9 cellular contexts compared by ENCODE assay signal in the genomic region with DNA sequence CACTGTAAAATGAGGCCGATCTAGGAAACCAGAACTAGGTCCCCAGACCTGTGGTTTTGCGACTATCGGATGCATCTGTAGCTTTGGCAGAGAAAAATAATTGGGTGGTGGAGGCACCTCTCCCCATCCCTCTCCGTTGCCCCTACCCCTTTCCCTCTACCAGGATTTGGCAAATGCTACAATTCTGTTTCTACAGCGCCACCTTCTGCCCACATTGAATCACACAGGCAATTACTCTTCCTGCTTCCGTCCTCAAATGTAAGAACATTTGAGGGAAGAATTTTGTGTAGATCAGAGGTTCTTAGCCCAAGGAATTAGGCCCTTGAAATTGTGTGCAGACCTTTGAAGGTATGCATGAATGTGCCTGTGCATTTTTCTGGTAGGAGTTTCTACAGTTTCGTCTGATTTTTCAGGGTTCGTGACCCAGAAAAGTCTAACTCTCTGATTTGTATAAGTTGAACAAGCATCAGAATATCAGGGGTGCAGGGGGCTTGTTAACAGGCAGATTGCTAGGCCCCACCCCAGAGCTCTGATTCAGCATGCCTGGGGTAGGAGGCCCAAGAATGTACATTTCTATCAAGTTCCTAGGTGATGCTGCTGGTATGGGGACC. TPM values are rescaled to one million over a fixed set of nuclear protein-coding genes. Genes with fewer than 3 reads are reported as not detected.
A peak's percentile ranks its signal among the peaks of the same experiment; 100 is the strongest.
DNase-seq lines count a peak whose midpoint lies in the region; ATAC-seq, FAIRE-seq and TF ChIP-seq lines count a peak whose summit lies in the region.
"Had no signal": no experiment of that assay in that cellular context is flagged by ENCODE, and none has a peak within 500 bp of the region (broad histone marks: within the 10 kb centered on the region; RNA-seq: fewer than 3 reads in every experiment).

No MANE protein-coding gene starts in this region.

- peak overlapping the region; percentile 19; the same call in 1 of the 2 replicates for H3K4me2 ChIP-seq in MM.1S (ENCODE audit: low read depth, low read length)
- peak overlapping the region; percentile 69 for H3K4me2 ChIP-seq in astrocyte (ENCODE audit: low read length)

- H3K36me3 Mint-ChIP-seq in astrocyte (ENCODE audit: low read depth, unreplicated experiment), result peaks cover under 1% of the 10 kb centered on the region

- no peak overlapping the region for H3K27ac ChIP-seq in MM.1S (ENCODE audit: low read length)
- H3K27ac ChIP-seq in astrocyte (ENCODE audit: low read depth, low read length), result no peak overlapping the region
- no peak overlapping the region for H3K27ac ChIP-seq in iPS DF 6.9 (ENCODE audit: low read length)

- H4K20me1 ChIP-seq in MM.1S (ENCODE audit: insufficient read depth, low read length) (no peaks in the 10 kb centered on the region), astrocyte (ENCODE audit: insufficient read depth, low read length) (no peaks in the 10 kb centered on the region)

- H3K27me3 Mint-ChIP-seq in astrocyte (ENCODE audit: low read depth, unreplicated experiment), result peaks cover 27% of the 10 kb centered on the region

- WGBS in iPS DF 6.9 (ENCODE audit: insufficient coverage, insufficient read length), result no CpG with 5 or more reads among the region's 8 CpGs

- H3K4me1 ChIP-seq in MM.1S (ENCODE audit: low read length) (no peaks in the 10 kb centered on the region), astrocyte (ENCODE audit: insufficient read depth, low read length) (peaks cover 15% of the 10 kb centered on the region), iPS DF 6.9 (ENCODE audit: control insufficient read depth, insufficient read depth, low read length) (0 out of 2 replicates have a peak, but pooled peaks cover 4% of the 10 kb centered on the region)

- H3K9ac ChIP-seq in MM.1S (ENCODE audit: low read length) (no peak overlapping the region), astrocyte (ENCODE audit: low read length) (no peak overlapping the region)

- H3K36me3 ChIP-seq in MM.1S (replicated peaks; ENCODE audit: insufficient read depth, low read length) (no peaks in the 10 kb centered on the region), astrocyte (ENCODE audit: insufficient read depth, low read length) (no peaks in the 10 kb centered on the region), iPS DF 6.9 (ENCODE audit: control insufficient read depth, insufficient read depth, low read length) (no peaks in the 10 kb centered on the region)

- H2AFZ ChIP-seq in MM.1S (ENCODE audit: low read length) (no peak overlapping the region), astrocyte (ENCODE audit: low read depth, low read length) (no peak overlapping the region)

- no peaks in the 10 kb centered on the region for H3K9me3 ChIP-seq in MM.1S (replicated peaks; ENCODE audit: insufficient read depth, low read length)
- H3K9me3 ChIP-seq in astrocyte (ENCODE audit: insufficient read depth, low read depth, low read length), result no peaks in the 10 kb centered on the region
- H3K9me3 ChIP-seq in iPS DF 6.9 (ENCODE audit: control insufficient read depth, insufficient read depth, low read length), result no peaks in the 10 kb centered on the region

- TF ChIP-seq CTCF in MM.1S (IDR thresholded peaks at IDR 0.05; ENCODE audit: low read length) (peak; percentile 87), astrocyte (IDR thresholded peaks at IDR 0.05; ENCODE audit: insufficient read depth, low read depth, low read length) (peak; percentile 88)

- H3K27me3 ChIP-seq in MM.1S (replicated peaks; ENCODE audit: insufficient read depth, low read length) (peaks cover 10% of the 10 kb centered on the region), astrocyte (ENCODE audit: insufficient read depth, low read length) (no peaks in the 10 kb centered on the region), iPS DF 6.9 (ENCODE audit: control insufficient read depth, insufficient read depth, low read length) (peaks cover 15% of the 10 kb centered on the region)

- no peak overlapping the region for H3K27ac Mint-ChIP-seq in astrocyte (ENCODE audit: unreplicated experiment)

- peaks cover 32% of the 10 kb centered on the region for H3K4me1 Mint-ChIP-seq in astrocyte (ENCODE audit: low read depth, unreplicated experiment)

- H3K4me3 Mint-ChIP-seq in astrocyte (ENCODE audit: unreplicated experiment), result no peak overlapping the region

- in situ Hi-C loops in SK-MEL-5 (cut with HindIII; ENCODE audit: low pct_unique_long_range_greater_than_20kb, low sequenced_read_pairs), result no loop called here

- no peaks in the 10 kb centered on the region for H3K9me3 Mint-ChIP-seq in astrocyte (ENCODE audit: unreplicated experiment)

- H3K4me3 ChIP-seq in MM.1S (ENCODE audit: low read length) (no peak overlapping the region), astrocyte (ENCODE audit: insufficient read depth, low read depth, low read length) (no peak overlapping the region), iPS DF 6.9 (ENCODE audit: low read length) (no peak overlapping the region)

- no peaks in the 10 kb centered on the region for H3K9me2 ChIP-seq in MM.1S (replicated peaks; ENCODE audit: insufficient read depth, low read length)

- FAIRE-seq in astrocyte (lab: Jason Lieb, UNC), result peak; percentile 77

- DNase-seq in EL (peak; percentile 59), MM.1S (peak; percentile 49), SK-MEL-5 (ENCODE audit: low read depth, low spot score) (peak; percentile 85), astrocyte (ENCODE audit: low read depth) (peak; percentile 32), iPS DF 6.9 (ENCODE audit: low read depth, low spot score) (peak; percentile 57), smooth muscle cell of the brain vasculature (ENCODE audit: low read depth, low spot score) (peak; percentile 29), GM19238 (ENCODE audit: insufficient read length, low spot score) (no peak)

- no peak for ATAC-seq in GM19324 (IDR thresholded peaks at IDR 0.05; ENCODE audit: low FRiP score, unreplicated experiment)

- H3K79me2 ChIP-seq in MM.1S (ENCODE audit: low read length) (no peaks in the 10 kb centered on the region), astrocyte (ENCODE audit: insufficient read depth, low read length) (no peaks in the 10 kb centered on the region)

- H3F3A ChIP-seq in MM.1S (ENCODE audit: insufficient read depth, low read length), result no peaks in the 10 kb centered on the region

RNA-seq across cellular contexts. Expression of gene ATP6V1B1, which starts 11.2 kb away (rescaled TPM):
- 2.5 TPM in 1 of 2 replicates, not detected in the other for total RNA-seq in SK-MEL-5 (2014; rRNA removed; shearing (Covaris generic))
- polyA plus RNA-seq in SK-MEL-5 (2015; cell fraction: cytosol; rRNA removed), result 0.33 and 2.2 TPM in 2 replicates
- 41.2 and 49.3 TPM in 2 replicates for polyA plus RNA-seq in SK-MEL-5 (2015; cell fraction: nucleus; rRNA removed)
- total RNA-seq in astrocyte, result not detected in 2 replicates
- total RNA-seq: temporal lobe had no signal

RNA-seq across cellular contexts. Expression of gene ANKRD53, which starts 31.5 kb away (rescaled TPM):
- total RNA-seq in SK-MEL-5 (2014; rRNA removed; shearing (Covaris generic)), result not detected in 2 replicates
- polyA plus RNA-seq in SK-MEL-5 (2015; cell fraction: cytosol; rRNA removed), result not detected in 2 replicates
- not detected in 2 replicates for polyA plus RNA-seq in SK-MEL-5 (2015; cell fraction: nucleus; rRNA removed)
- total RNA-seq in astrocyte, result 0.94 and 1.1 TPM in 2 replicates

RNA-seq across cellular contexts. Expression of gene VAX2, which starts 46.6 kb away (rescaled TPM):
- 2.0 and 4.5 TPM in 2 replicates for total RNA-seq in SK-MEL-5 (2014; rRNA removed; shearing (Covaris generic))
- polyA plus RNA-seq in SK-MEL-5 (2015; cell fraction: cytosol; rRNA removed), result 5.5 and 7.5 TPM in 2 replicates
- 10.4 and 17.4 TPM in 2 replicates for polyA plus RNA-seq in SK-MEL-5 (2015; cell fraction: nucleus; rRNA removed)
- total RNA-seq in astrocyte, result 0.26 and 0.48 TPM in 2 replicates

RNA-seq across cellular contexts. Expression of gene TEX261, which starts 47.7 kb away (rescaled TPM):
- 55.3 and 59.5 TPM in 2 replicates for total RNA-seq in SK-MEL-5 (2014; rRNA removed; shearing (Covaris generic))
- 114 and 117 TPM in 2 replicates for polyA plus RNA-seq in SK-MEL-5 (2015; cell fraction: cytosol; rRNA removed)
- polyA plus RNA-seq in SK-MEL-5 (2015; cell fraction: nucleus; rRNA removed), result 64.8 and 135 TPM in 2 replicates
- 44.7 and 47.8 TPM in 2 replicates for total RNA-seq in astrocyte
